9 cellular contexts compared by ENCODE assay signal in the genomic region with DNA sequence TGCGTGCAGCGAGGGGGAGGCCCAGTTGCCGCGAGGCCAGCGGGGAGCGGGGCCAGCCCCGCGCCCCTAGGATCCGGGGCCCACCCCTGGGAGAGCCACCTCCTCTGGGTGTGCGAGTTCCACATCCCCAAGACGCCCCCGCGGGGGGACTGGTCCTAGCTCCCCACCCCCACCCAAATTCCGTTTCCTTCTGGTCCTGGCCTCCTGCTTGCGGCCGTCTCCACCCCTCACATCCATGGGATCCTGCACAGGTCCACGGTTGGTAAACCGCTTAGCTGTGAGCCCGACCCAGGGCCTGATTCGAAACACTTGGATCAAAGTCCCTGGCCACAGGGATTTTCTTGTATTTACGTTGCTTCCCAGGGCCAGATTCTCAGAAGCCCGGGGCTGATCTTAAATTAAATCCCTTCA. TPM values are rescaled to one million over a fixed set of nuclear protein-coding genes. Genes with fewer than 3 reads are reported as not detected.
DNase-seq lines count a peak whose midpoint lies in the region; FAIRE-seq and TF ChIP-seq lines count a peak whose summit lies in the region.
"Had no signal": no experiment of that assay in that cellular context is flagged by ENCODE, and none has a peak within 500 bp of the region (broad histone marks: within the 10 kb centered on the region; RNA-seq: fewer than 3 reads in every experiment).

No MANE protein-coding gene starts in this region.

- POLR2A ChIA-PET in endothelial cell of umbilical vein (lab: Charles Lee) = interaction anchor here (0.5 kb wide), 1 partner anchor 13 kb away, joined by 4 read pairs; no protein-coding TSS in a partner anchor

- H3K9me1 ChIP-seq in endothelial cell of umbilical vein (replicated peaks; ENCODE audit: control insufficient read depth, extremely low read depth, insufficient read depth, low read length) = no peaks in the 10 kb centered on the region

- FAIRE-seq in endothelial cell of umbilical vein (lab: Jason Lieb, UNC) = peak; percentile 81
- FAIRE-seq: colon had no signal

- dilution Hi-C loops in endothelial cell of umbilical vein (cut with MboI; ENCODE audit: extremely low pct_ligation_motif_present, low sequenced_read_pairs) = no loop called here

- no peaks in the 10 kb centered on the region for H3K36me3 ChIP-seq in ACC112 (ENCODE audit: insufficient read depth, low read length)
- H3K36me3 ChIP-seq in endothelial cell of umbilical vein (ENCODE audit: control insufficient read depth in 2 of 2, extremely low read depth in 1 of 2, insufficient read depth in 2 of 2, low read length in 2 of 2) = no peaks in the 10 kb centered on the region
- H3K36me3 ChIP-seq in muscle layer of colon (ENCODE audit: insufficient read depth, low read length) = no peaks in the 10 kb centered on the region

- peak overlapping the region; percentile 74 for H3K4me2 ChIP-seq in endothelial cell of umbilical vein (ENCODE audit: insufficient read depth, low read length)

- peak; percentile 3 for TF ChIP-seq POLR2A in endothelial cell of umbilical vein (IDR thresholded peaks at IDR 0.05; ENCODE audit: low read depth, low read length)

- H4K20me1 ChIP-seq in endothelial cell of umbilical vein (replicated peaks; ENCODE audit: control insufficient read depth, extremely low read depth, insufficient read depth, low read length) = no peaks in the 10 kb centered on the region

- H2AFZ ChIP-seq in ACC112 (ENCODE audit: low read length, unreplicated experiment) (peak overlapping the region; percentile 95), endothelial cell of umbilical vein (ENCODE audit: low read depth, low read length) (peak overlapping the region; percentile 56)

- no TSS peak for BruUV-seq in endothelial cell of umbilical vein (replicated peaks; lab: Mats Ljungman, UMichigan)

- no peak for TF ChIP-seq CTCF in endothelial cell of umbilical vein (IDR thresholded peaks at IDR 0.05; ENCODE audit: extremely low read depth in 1 of 2, insufficient read depth in 1 of 2, low read depth in 1 of 2, low read length in 2 of 2)

- CTCF ChIA-PET in endothelial cell of umbilical vein (lab: Charles Lee) = interaction anchor here (0.7 to 4.5 kb wide), 13 partner anchors 9 to 339 kb away, joined by 3 to 39 read pairs (median 5); a partner anchor contains a TSS

- H3K9me3 ChIP-seq in endothelial cell of umbilical vein (replicated peaks; ENCODE audit: control insufficient read depth, insufficient read depth, low read length) (no peaks in the 10 kb centered on the region), muscle layer of colon (ENCODE audit: low read length) (no peaks in the 10 kb centered on the region)

- DNase-seq in NCI-H526 (lab: John Stamatoyannopoulos, UW) (peak; percentile 38 to 74), endothelial cell of umbilical vein (ENCODE audit: low read depth, low spot score) (peak; percentile 40), NAMALWA (ENCODE audit: low spot score) (no peak), posterior vena cava (ENCODE audit: low spot score) (no peak), 8988T (no peak)
- no peak for DNase-seq in activated effector memory CD4-positive, alpha-beta T cell treated with anti-CD3 and anti-CD28 coated beads, Interleukin-2, amount 50 U/mL, for 16 hours

- intact Hi-C loops in endothelial cell of umbilical vein (cut with micrococcal nuclease) (loop anchor here (1.0 to 2.0 kb wide), 2 partner anchors 17 to 357 kb away; a partner anchor contains a TSS), posterior vena cava (cut with DNase I) (loop anchor here in 1 of 2 donors (5.0 to 10.0 kb wide), 2 partner anchors 56 to 349 kb away; a partner anchor contains a TSS)

- peak overlapping the region; percentile 80 for H3K4me3 ChIP-seq in ACC112 (ENCODE audit: low read depth, low read length)
- H3K4me3 ChIP-seq in endothelial cell of umbilical vein (replicated peaks in 1 of 3; ENCODE audit: insufficient read depth in 1 of 3, low read depth in 1 of 3, low read length in 3 of 3) = peak overlapping the region; percentile 37 to 55 (median 48)
- H3K4me3 ChIP-seq in muscle layer of colon (ENCODE audit: low read depth in 1 of 2, low read length in 2 of 2) = peak overlapping the region; percentile 52 to 84

- H3K27ac ChIP-seq in ACC112 (ENCODE audit: low read depth, low read length) (peak overlapping the region; percentile 53), endothelial cell of umbilical vein (ENCODE audit: insufficient read depth, low read depth, low read length) (peak overlapping the region; percentile 36), muscle layer of colon (ENCODE audit: low read depth, low read length) (peak overlapping the region; percentile 84)

- H3K9ac ChIP-seq in endothelial cell of umbilical vein (replicated peaks; ENCODE audit: extremely low read depth, insufficient read depth, low read length) (peak overlapping the region; percentile 49), muscle layer of colon (ENCODE audit: low read length) (peak overlapping the region; percentile 82)

- peaks cover 8% of the 10 kb centered on the region for H3K79me2 ChIP-seq in ACC112 (ENCODE audit: control insufficient read depth, insufficient read depth, low read length, unreplicated experiment)
- H3K79me2 ChIP-seq in endothelial cell of umbilical vein (ENCODE audit: control insufficient read depth, insufficient read depth, low read length) = peaks cover 9% of the 10 kb centered on the region

- H3K4me1 ChIP-seq in ACC112 (ENCODE audit: control insufficient read depth, insufficient read depth, low read length, unreplicated experiment) (peaks cover 7% of the 10 kb centered on the region), endothelial cell of umbilical vein (ENCODE audit: control insufficient read depth, extremely low read depth, insufficient read depth, low read length) (peaks cover 14% of the 10 kb centered on the region), muscle layer of colon (ENCODE audit: insufficient read depth, low read length) (peaks cover 8% of the 10 kb centered on the region)

- H3K27me3 ChIP-seq in ACC112 (ENCODE audit: insufficient read depth, low read length) (no peaks in the 10 kb centered on the region), endothelial cell of umbilical vein (ENCODE audit: control insufficient read depth in 2 of 2, insufficient read depth in 2 of 2, low read length in 2 of 2) (no peaks in the 10 kb centered on the region), muscle layer of colon (ENCODE audit: control insufficient read depth in 1 of 2, insufficient read depth in 2 of 2, low read length in 2 of 2) (no peaks in the 10 kb centered on the region)

TF ChIP-seq in endothelial cell of umbilical vein, 7 proteins besides CTCF, POLR2A, EP300 and RAD21 (continues in another document):
- TF ChIP-seq FOS (IDR thresholded peaks at IDR 0.05; ENCODE audit: borderline replicate concordance, insufficient read depth, low read length) (no peak), JUN (IDR thresholded peaks at IDR 0.05; ENCODE audit: borderline replicate concordance, insufficient read depth, insufficient read length, low read depth) (no peak), POLR2AphosphoS5 (IDR thresholded peaks at IDR 0.05; ENCODE audit: insufficient read depth, low read depth, low read length) (no peak)
- TF ChIP-seq, protein P1, sequence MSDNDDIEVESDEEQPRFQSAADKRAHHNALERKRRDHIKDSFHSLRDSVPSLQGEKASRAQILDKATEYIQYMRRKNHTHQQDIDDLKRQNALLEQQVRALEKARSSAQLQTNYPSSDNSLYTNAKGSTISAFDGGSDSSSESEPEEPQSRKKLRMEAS (IDR thresholded peaks at IDR 0.05; ENCODE audit: insufficient read depth, insufficient read length) = no peak

RNA-seq across cellular contexts. Expression of a gene that starts 0.3 kb away (rescaled TPM):
- total RNA-seq in endothelial cell of umbilical vein = 23.8 and 24.4 TPM in 2 replicates
- 21.8 and 24.3 TPM in 2 replicates for polyA plus RNA-seq in endothelial cell of umbilical vein
- polyA plus RNA-seq in endothelial cell of umbilical vein (2011; cell fraction: cytosol; rRNA removed) = 17.6 and 21.6 TPM in 2 replicates
- 39.2 and 47.2 TPM in 2 replicates for polyA plus RNA-seq in endothelial cell of umbilical vein (2011; cell fraction: nucleus; rRNA removed)
- polyA plus RNA-seq in endothelial cell of umbilical vein (2012) = 29.7 and 37.9 TPM in 2 replicates
- 12.6 and 20.1 TPM in 2 replicates for polyA minus RNA-seq in endothelial cell of umbilical vein
- 1.3 TPM for polyA minus RNA-seq in endothelial cell of umbilical vein (2011; cell fraction: cytosol; rRNA and poly(A)+ RNA removed)
- polyA minus RNA-seq in endothelial cell of umbilical vein (2011; cell fraction: nucleus; rRNA and poly(A)+ RNA removed) = 10.7 and 15.5 TPM in 2 replicates
- 10 to 100 TPM; 17.4 to 23.0 TPM for total RNA-seq in posterior vena cava

RNA-seq across cellular contexts. Expression of a gene that starts 45.1 kb away (rescaled TPM):
- 46.0 and 49.3 TPM in 2 replicates for total RNA-seq in endothelial cell of umbilical vein
- polyA plus RNA-seq in endothelial cell of umbilical vein = 86.3 and 127 TPM in 2 replicates
- polyA plus RNA-seq in endothelial cell of umbilical vein (2011; cell fraction: cytosol; rRNA removed) = 48.6 and 60.2 TPM in 2 replicates
- 18.7 and 23.8 TPM in 2 replicates for polyA plus RNA-seq in endothelial cell of umbilical vein (2011; cell fraction: nucleus; rRNA removed)
- polyA plus RNA-seq in endothelial cell of umbilical vein (2012) = 46.0 and 49.2 TPM in 2 replicates
- 14.9 and 16.0 TPM in 2 replicates for polyA minus RNA-seq in endothelial cell of umbilical vein
- polyA minus RNA-seq in endothelial cell of umbilical vein (2011; cell fraction: cytosol; rRNA and poly(A)+ RNA removed) = 59.7 TPM
- 6.3 and 7.9 TPM in 2 replicates for polyA minus RNA-seq in endothelial cell of umbilical vein (2011; cell fraction: nucleus; rRNA and poly(A)+ RNA removed)
- total RNA-seq in posterior vena cava = 10 to 100 TPM; 17.8 to 21.4 TPM

RNA-seq across cellular contexts. Expression of a gene that starts 45.3 kb away (rescaled TPM):
- total RNA-seq in endothelial cell of umbilical vein (38.5 and 40.3 TPM in 2 replicates), posterior vena cava (1 to 10 TPM; 8.2 to 9.5 TPM)
- polyA plus RNA-seq in endothelial cell of umbilical vein = 43.7 and 58.6 TPM in 2 replicates
- 19.3 and 24.4 TPM in 2 replicates for polyA plus RNA-seq in endothelial cell of umbilical vein (2011; cell fraction: cytosol; rRNA removed)
- 169 and 186 TPM in 2 replicates for polyA plus RNA-seq in endothelial cell of umbilical vein (2011; cell fraction: nucleus; rRNA removed)
- polyA plus RNA-seq in endothelial cell of umbilical vein (2012) = 18.8 and 22.5 TPM in 2 replicates
- polyA minus RNA-seq in endothelial cell of umbilical vein = 25.0 and 37.0 TPM in 2 replicates
- 28.2 TPM for polyA minus RNA-seq in endothelial cell of umbilical vein (2011; cell fraction: cytosol; rRNA and poly(A)+ RNA removed)
- 37.9 and 41.1 TPM in 2 replicates for polyA minus RNA-seq in endothelial cell of umbilical vein (2011; cell fraction: nucleus; rRNA and poly(A)+ RNA removed)

RNA-seq across cellular contexts. Expression of a gene that starts 56.5 kb away (rescaled TPM):
- total RNA-seq in endothelial cell of umbilical vein (4.2 and 6.5 TPM in 2 replicates), posterior vena cava (10 to 100 TPM in 1 of 2 donors, 1 to 10 TPM in 1; 8.5 to 10.0 TPM)
- polyA plus RNA-seq in endothelial cell of umbilical vein = 3.5 and 4.9 TPM in 2 replicates
- polyA plus RNA-seq in endothelial cell of umbilical vein (2011; cell fraction: cytosol; rRNA removed) = 2.5 and 3.0 TPM in 2 replicates
- 0.63 and 1.5 TPM in 2 replicates for polyA plus RNA-seq in endothelial cell of umbilical vein (2011; cell fraction: nucleus; rRNA removed)
- polyA plus RNA-seq in endothelial cell of umbilical vein (2012) = 2.9 and 4.7 TPM in 2 replicates
- polyA minus RNA-seq in endothelial cell of umbilical vein = 4.7 and 9.5 TPM in 2 replicates
- not detected for polyA minus RNA-seq in endothelial cell of umbilical vein (2011; cell fraction: cytosol; rRNA and poly(A)+ RNA removed)
- polyA minus RNA-seq in endothelial cell of umbilical vein (2011; cell fraction: nucleus; rRNA and poly(A)+ RNA removed) = 0.91 and 2.4 TPM in 2 replicates

Comparison
In these comparisons a context has a peak if more than half of its experiments do, and no peak if none do; other contexts are left out.
1. DNase-seq: peak in NCI-H526 (2 of 2) and endothelial cell of umbilical vein (single experiment); none in NAMALWA (single experiment), posterior vena cava (single experiment), 8988T (single experiment) and activated effector memory CD4-positive, alpha-beta T cell treated with anti-CD3 and anti-CD28 coated beads, Interleukin-2, amount 50 U/mL, for 16 hours (single experiment).
2. Peak in every context shown above with its lines, with median percentiles within 50 percentile points of each other: H3K27ac ChIP-seq and H3K4me3 ChIP-seq.